In genomic region chr2:203052539-203052938, GRCh38 we compare ENCODE assay signal across 11 cellular contexts.
"Had no signal": no experiment of that assay in that cellular context is flagged by ENCODE, and none has a peak within 500 bp of the region (broad histone marks: within the 10 kb centered on the region; RNA-seq: fewer than 3 reads in every experiment).

No MANE protein-coding gene starts in this region.

- H3K9ac ChIP-seq: GM23248 had no signal

- ATAC-seq: GM23338, HCT116 had no signal

- DNase-seq: GM23248, GOT3, H7, H9, HCEC 1CT, HFFc6 had no signal

- H3K9me3 ChIP-seq: HAP-1 had no signal

- H3K4me2 ChIP-seq: GM23338 had no signal

- H3K9me3 Mint-ChIP-seq: GM23338, H9, HFFc6 had no signal

- H3K4me3 Mint-ChIP-seq: GM23338, H9, HFFc6 had no signal

- FAIRE-seq: H1, H54 had no signal

- H3K4me1 ChIP-seq: HAP-1 had no signal

- H2AFZ ChIP-seq: GM23248, GM23338 had no signal

- H3K4me1 Mint-ChIP-seq: GM23338, H9 had no signal

- H3K4me3 ChIP-seq: GM23248, GM23338, HAP-1 had no signal

- H3K27ac Mint-ChIP-seq: GM23338, HFFc6 had no signal

- H3K27ac ChIP-seq: GM23248 had no signal
